26 cellular contexts compared by ENCODE assay signal in the genomic region with DNA sequence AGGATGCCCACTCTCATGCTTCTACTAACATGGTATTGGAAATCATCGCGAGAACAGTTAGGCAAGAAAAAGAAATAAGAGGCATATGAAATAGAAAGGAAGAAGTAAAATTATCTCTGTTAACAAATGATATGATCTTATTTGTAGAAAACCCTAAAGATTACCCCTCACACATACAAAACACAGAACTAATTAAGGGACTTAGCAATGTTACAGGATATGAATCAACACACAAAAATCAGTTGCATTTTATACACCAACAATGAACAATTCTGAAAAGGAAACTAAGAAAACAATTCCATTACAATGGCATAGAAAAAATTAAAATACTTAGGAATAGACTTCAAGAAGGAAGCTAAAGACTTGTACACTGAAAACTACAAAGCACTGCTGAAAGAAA. TPM values are rescaled to one million over a fixed set of nuclear protein-coding genes. Genes with fewer than 3 reads are reported as not detected.
"Had no signal": no experiment of that assay in that cellular context is flagged by ENCODE, and none has a peak within 500 bp of the region (broad histone marks: within the 10 kb centered on the region; RNA-seq: fewer than 3 reads in every experiment).

No MANE protein-coding gene starts in this region.

- H3K4me3 ChIP-seq: adrenal gland, coronary artery, esophagus squamous epithelium, heart right ventricle, lung, psoas muscle, thyroid gland, upper lobe of right lung had no signal

- H3K4me3 Mint-ChIP-seq: activated B cell treated with CpG ODN at 0.5 μM for 24 hours; activated CD4-positive, alpha-beta T cell treated with anti-CD3 and anti-CD28 coated beads for 36 hours; activated naive CD8-positive, alpha-beta T cell; activated T-cell treated with anti-CD3 and anti-CD28 coated beads, Interleukin-2, amount 50 U/mL, for 24 hours; activated T-helper 17 cell treated with anti-CD3 and anti-CD28 coated beads, Interleukin-2, amount 50 U/mL, for 72 hours; mesothelial cell of epicardium; naive thymus-derived CD8-positive, alpha-beta T cell; T-helper 17 cell had no signal

- H3K9me3 Mint-ChIP-seq: activated B cell treated with CpG ODN at 0.5 μM for 24 hours; activated T-cell treated with anti-CD3 and anti-CD28 coated beads, Interleukin-2, amount 50 U/mL, for 24 hours; activated T-helper 17 cell treated with anti-CD3 and anti-CD28 coated beads, Interleukin-2, amount 50 U/mL, for 72 hours; mesothelial cell of epicardium; naive thymus-derived CD8-positive, alpha-beta T cell had no signal

- DNase-seq: activated B cell treated with CpG ODN at 0.5 μM for 24 hours; activated CD4-positive, alpha-beta T cell treated with anti-CD3 and anti-CD28 coated beads for 36 hours; activated CD4-positive, alpha-beta T cell treated with anti-CD3 and anti-CD28 coated beads, Interleukin-2, amount 50 U/mL, for 4 hours; activated CD8-positive, alpha-beta memory T cell treated with anti-CD3 and anti-CD28 coated beads for 24 hours; activated CD8-positive, alpha-beta memory T cell treated with anti-CD3 and anti-CD28 coated beads, Interleukin-2, amount 50 U/mL, for 4 hours; activated T-cell treated with anti-CD3 and anti-CD28 coated beads, Interleukin-2, amount 50 U/mL, for 24 hours; adrenal gland; cerebellar nuclear complex; esophagus squamous epithelium; heart right ventricle; kidney; naive thymus-derived CD8-positive, alpha-beta T cell; psoas muscle; right cardiac atrium; stimulated activated CD4-positive, alpha-beta T cell treated with anti-CD3 and anti-CD28 coated beads, Interleukin-4, amount 100 ng/mL, for 4 hours; stimulated activated naive CD8-positive, alpha-beta T cell treated with anti-CD3 and anti-CD28 coated beads, Interleukin-15, Interleukin-2, amounts not matched to agents 100 U/mL and 50 U/mL, for 24 hours; SW 1271; T-helper 17 cell; thyroid gland; upper lobe of right lung had no signal

- H3K36me3 ChIP-seq: adrenal gland, esophagus squamous epithelium, thyroid gland, upper lobe of right lung had no signal

- H3K36me3 Mint-ChIP-seq: activated naive CD8-positive, alpha-beta T cell; naive thymus-derived CD8-positive, alpha-beta T cell had no signal

- ATAC-seq: activated CD4-positive, alpha-beta T cell treated with anti-CD3 and anti-CD28 coated beads for 36 hours; activated T-helper 17 cell treated with anti-CD3 and anti-CD28 coated beads, Interleukin-2, amount 50 U/mL, for 72 hours; left lobe of liver; naive thymus-derived CD8-positive, alpha-beta T cell; psoas muscle; right cardiac atrium; stimulated activated naive CD8-positive, alpha-beta T cell treated with anti-CD3 and anti-CD28 coated beads, Interleukin-15, Interleukin-2, amounts not matched to agents 100 U/mL and 50 U/mL, for 24 hours; T-helper 17 cell; upper lobe of right lung had no signal

- H3K4me1 Mint-ChIP-seq: activated B cell treated with CpG ODN at 0.5 μM for 24 hours; activated CD4-positive, alpha-beta T cell treated with anti-CD3 and anti-CD28 coated beads for 36 hours; activated T-helper 17 cell treated with anti-CD3 and anti-CD28 coated beads, Interleukin-2, amount 50 U/mL, for 72 hours; naive thymus-derived CD8-positive, alpha-beta T cell; T-helper 17 cell had no signal

- H3K27ac Mint-ChIP-seq: activated B cell treated with CpG ODN at 0.5 μM for 24 hours; activated CD4-positive, alpha-beta T cell treated with anti-CD3 and anti-CD28 coated beads for 36 hours; activated naive CD8-positive, alpha-beta T cell; activated T-cell treated with anti-CD3 and anti-CD28 coated beads, Interleukin-2, amount 50 U/mL, for 24 hours; activated T-helper 17 cell treated with anti-CD3 and anti-CD28 coated beads, Interleukin-2, amount 50 U/mL, for 72 hours; mesothelial cell of epicardium; naive thymus-derived CD8-positive, alpha-beta T cell; T-helper 17 cell had no signal

- H3K27ac ChIP-seq: adrenal gland, coronary artery, psoas muscle, thyroid gland, upper lobe of right lung had no signal

- H3K27me3 ChIP-seq: adrenal gland, esophagus squamous epithelium, heart right ventricle, thyroid gland, upper lobe of right lung had no signal

- H3K27me3 Mint-ChIP-seq: activated naive CD8-positive, alpha-beta T cell had no signal

- H3K9me3 ChIP-seq: adrenal gland, esophagus squamous epithelium, heart right ventricle, psoas muscle, thyroid gland, upper lobe of right lung had no signal

RNA-seq across cellular contexts. Expression of a gene that starts 2.7 kb away (rescaled TPM):
- total RNA-seq: activated B cell treated with CpG ODN at 0.5 μM for 24 hours; activated CD4-positive, alpha-beta T cell treated with anti-CD3 and anti-CD28 coated beads for 36 hours; activated T-helper 17 cell treated with anti-CD3 and anti-CD28 coated beads, Interleukin-2, amount 50 U/mL, for 72 hours; left lobe of liver; naive thymus-derived CD8-positive, alpha-beta T cell; T-helper 17 cell had no signal
- polyA plus RNA-seq: naive thymus-derived CD8-positive, alpha-beta T cell had no signal

RNA-seq across cellular contexts. Expression of a gene that starts 54.9 kb away (rescaled TPM):
- polyA plus RNA-seq: naive thymus-derived CD8-positive, alpha-beta T cell had no signal
